32 cellular contexts compared by ENCODE assay signal in genomic region chr17:62000186-62000585, GRCh38.
"Had no signal": no experiment of that assay in that cellular context is flagged by ENCODE, and none has a peak within 500 bp of the region (broad histone marks: within the 10 kb centered on the region; RNA-seq: fewer than 3 reads in every experiment).

No MANE protein-coding gene starts in this region.

- H3K27ac Mint-ChIP-seq: activated CD8-positive, alpha-beta T cell treated with anti-CD3 and anti-CD28 coated beads for 36 hours; activated naive CD4-positive, alpha-beta T cell treated with anti-CD3 and anti-CD28 coated beads, Interleukin-2, amount 10 ng/mL, durations not matched to agents 7 days and 5 days; stimulated activated memory B cell treated with anti-CD40 and anti-IgM and Interleukin-4, amounts not matched to agents 10 μg/mL and 1 μg/mL and 100 μg/mL, for 72 hours; T-helper 1 cell treated with Interleukin-12 subunit alpha and Interleukin-12 subunit beta and Interleukin-4 antibody, amounts not matched to agents 30 μg/mL and 1 μg/mL, for 36 hours; type B pancreatic cell had no signal

- FAIRE-seq: bronchial epithelial cell, colon, endometrium, islet of Langerhans had no signal

- H3K4me1 Mint-ChIP-seq: activated naive CD4-positive, alpha-beta T cell treated with anti-CD3 and anti-CD28 coated beads, Interleukin-2, amount 10 ng/mL, durations not matched to agents 7 days and 5 days had no signal

- ATAC-seq: activated CD8-positive, alpha-beta T cell treated with anti-CD3 and anti-CD28 coated beads for 36 hours; left lung; mucosa of descending colon; stimulated activated memory B cell treated with anti-CD40 and anti-IgM and Interleukin-4, amounts not matched to agents 10 μg/mL and 1 μg/mL and 100 μg/mL, for 72 hours; stimulated activated naive CD8-positive, alpha-beta T cell treated with anti-CD3 and anti-CD28 coated beads, Interleukin-15, amount 100 ng/mL, for 72 hours had no signal

- H3K9me3 Mint-ChIP-seq: activated CD8-positive, alpha-beta T cell treated with anti-CD3 and anti-CD28 coated beads for 36 hours; activated naive CD4-positive, alpha-beta T cell treated with anti-CD3 and anti-CD28 coated beads, Interleukin-2, amount 10 ng/mL, durations not matched to agents 7 days and 5 days; central memory CD8-positive, alpha-beta T cell; stimulated activated naive CD8-positive, alpha-beta T cell treated with anti-CD3 and anti-CD28 coated beads, Interleukin-15, amount 100 ng/mL, for 72 hours; T-helper 1 cell treated with Interleukin-12 subunit alpha and Interleukin-12 subunit beta and Interleukin-4 antibody, amounts not matched to agents 30 μg/mL and 1 μg/mL, for 36 hours; type B pancreatic cell had no signal

- H3K4me3 Mint-ChIP-seq: activated CD8-positive, alpha-beta T cell treated with anti-CD3 and anti-CD28 coated beads for 36 hours; activated naive CD4-positive, alpha-beta T cell treated with anti-CD3 and anti-CD28 coated beads, Interleukin-2, amount 10 ng/mL, durations not matched to agents 7 days and 5 days; central memory CD8-positive, alpha-beta T cell; stimulated activated memory B cell treated with anti-CD40 and anti-IgM and Interleukin-4, amounts not matched to agents 10 μg/mL and 1 μg/mL and 100 μg/mL, for 72 hours; stimulated activated naive CD8-positive, alpha-beta T cell treated with anti-CD3 and anti-CD28 coated beads, Interleukin-15, amount 100 ng/mL, for 72 hours; T-helper 1 cell treated with Interleukin-12 subunit alpha and Interleukin-12 subunit beta and Interleukin-4 antibody, amounts not matched to agents 30 μg/mL and 1 μg/mL, for 36 hours; type B pancreatic cell had no signal

- DNase-seq: activated CD4-positive, alpha-beta T cell treated with anti-CD3 and anti-CD28 coated beads for 1 hour; activated CD4-positive, alpha-beta T cell treated with anti-CD3 and anti-CD28 coated beads, Interleukin-2, amount 50 U/mL, for 1 hour; activated CD8-positive, alpha-beta T cell treated with anti-CD3 and anti-CD28 coated beads for 36 hours; activated effector memory CD4-positive, alpha-beta T cell treated with anti-CD3 and anti-CD28 coated beads, Interleukin-2, amount 50 U/mL, for 16 hours; activated naive CD4-positive, alpha-beta T cell treated with anti-CD3 and anti-CD28 coated beads, Interleukin-2, amount 10 ng/mL, durations not matched to agents 7 days and 5 days; activated T-cell treated with anti-CD3 and anti-CD28 coated beads, Interleukin-2, amount 50 U/mL, for 48 hours; dermis blood vessel endothelial cell; effector CD4-positive, alpha-beta T cell; esophagus squamous epithelium; foreskin melanocyte; glutamatergic neuron; left lung; mucosa of descending colon; ovary; retina; sigmoid colon; stimulated activated CD4-positive, alpha-beta T cell treated with anti-CD3 and anti-CD28 coated beads, Interleukin-1b, Interleukin-23, amount 100 ng/mL, for 48 hours; stimulated activated CD4-positive, alpha-beta T cell treated with anti-CD3 and anti-CD28 coated beads, Interleukin-4, amount 100 ng/mL, for 4 hours; stimulated activated CD8-positive, alpha-beta memory T cell treated with anti-CD3 and anti-CD28 coated beads, Interleukin-4, amount 100 ng/mL, for 48 hours; stimulated activated naive CD8-positive, alpha-beta T cell treated with anti-CD3 and anti-CD28 coated beads, Interleukin-15, amount 100 ng/mL, for 72 hours; substantia nigra; SW 1271; T1000; uterus had no signal

- H3K27me3 Mint-ChIP-seq: activated CD8-positive, alpha-beta T cell treated with anti-CD3 and anti-CD28 coated beads for 36 hours; activated naive CD4-positive, alpha-beta T cell treated with anti-CD3 and anti-CD28 coated beads, Interleukin-2, amount 10 ng/mL, durations not matched to agents 7 days and 5 days; central memory CD8-positive, alpha-beta T cell; stimulated activated memory B cell treated with anti-CD40 and anti-IgM and Interleukin-4, amounts not matched to agents 10 μg/mL and 1 μg/mL and 100 μg/mL, for 72 hours; stimulated activated naive CD8-positive, alpha-beta T cell treated with anti-CD3 and anti-CD28 coated beads, Interleukin-15, amount 100 ng/mL, for 72 hours; type B pancreatic cell had no signal
